In the genomic region with DNA sequence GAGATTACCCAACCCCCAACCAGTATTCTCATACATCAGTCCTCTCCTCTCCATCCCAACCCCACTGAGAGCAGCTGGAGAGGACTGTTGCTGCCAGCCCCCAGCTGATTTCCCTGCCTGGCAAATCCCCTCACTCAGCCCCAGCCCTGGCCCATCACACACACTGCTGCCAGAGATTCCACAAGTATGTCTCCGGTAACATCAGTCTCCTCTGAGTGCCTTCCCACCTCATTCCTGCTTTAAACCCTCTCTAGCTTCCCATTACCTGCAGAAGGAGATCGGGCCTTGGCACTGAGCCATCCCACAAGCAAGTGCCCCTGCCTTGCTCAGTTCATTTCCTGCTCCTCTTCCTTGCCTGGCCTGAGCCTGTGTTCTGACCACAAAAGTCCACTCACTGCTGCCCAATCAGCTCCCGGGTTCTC, we compare ENCODE assay signal across 11 cellular contexts. TPM values are rescaled to one million over a fixed set of nuclear protein-coding genes. Genes with fewer than 3 reads are reported as not detected.
DNase-seq lines count a peak whose midpoint lies in the region; ATAC-seq, FAIRE-seq and TF ChIP-seq lines count a peak whose summit lies in the region.
"Had no signal": no experiment of that assay in that cellular context is flagged by ENCODE, and none has a peak within 500 bp of the region (broad histone marks: within the 10 kb centered on the region; RNA-seq: fewer than 3 reads in every experiment).

No MANE protein-coding gene starts in this region.

- no peaks in the 10 kb centered on the region for H3K9me3 Mint-ChIP-seq in H9

- H3K56ac ChIP-seq in H9 (ENCODE audit: insufficient read length, low read depth, low read length) = no peak overlapping the region

- H3K4me1 ChIP-seq in H9 (ENCODE audit: insufficient read depth, low read length) (no peaks in the 10 kb centered on the region), heart right ventricle (peaks cover 0 to 36% (median 28%) of the 10 kb centered on the region in 9 donors), small intestine (ENCODE audit: control insufficient read depth in 2 of 2, insufficient read depth in 1 of 2, low read depth in 1 of 2, low read length in 1 of 2) (peaks cover 0 to 14% of the 10 kb centered on the region in 2 donors)

- no peak overlapping the region for H2AFZ ChIP-seq in H9 (ENCODE audit: low read length)

- H2BK15ac ChIP-seq in H9 (ENCODE audit: low read depth, low read length) = no peak overlapping the region

- peaks cover 17 to 22% of the 10 kb centered on the region in 2 experiments for H3K4me1 Mint-ChIP-seq in H9

- H3K4ac ChIP-seq in H9 (ENCODE audit: low read depth, low read length) = no peak overlapping the region

- no peaks in the 10 kb centered on the region for H3K79me2 ChIP-seq in H9 (ENCODE audit: insufficient read depth, low read length)

- H3K9me3 ChIP-seq in H9 (ENCODE audit: control insufficient read depth, low read depth, low read length) = no peaks in the 10 kb centered on the region
- no peaks in the 10 kb centered on the region for H3K9me3 ChIP-seq in heart right ventricle
- no peaks in the 10 kb centered on the region for H3K9me3 ChIP-seq in small intestine (ENCODE audit: control insufficient read depth, low read depth)
- H3K9me3 ChIP-seq: adrenal gland had no signal

- no peak overlapping the region for H3K18ac ChIP-seq in H9 (ENCODE audit: insufficient read length, low read depth, low read length)

- H4K20me1 ChIP-seq in H9 (ENCODE audit: control insufficient read depth, insufficient read depth, insufficient read length) = no peaks in the 10 kb centered on the region

- no peak overlapping the region for H3K23ac ChIP-seq in H9 (ENCODE audit: insufficient read length, low read depth, low read length)

- H2AK5ac ChIP-seq in H9 (ENCODE audit: insufficient read length, low read length) = no peak overlapping the region

- H3K27me3 Mint-ChIP-seq in H9 (ENCODE audit: low read depth) = no peaks in the 10 kb centered on the region; the same call in 1 of the 2 replicates

- H3K4me3 Mint-ChIP-seq in H9 = no peak overlapping the region

- H3K4me2 ChIP-seq in H9 (ENCODE audit: insufficient read depth, insufficient read length, low read length) = no peak overlapping the region

- no peak overlapping the region for H3K9ac ChIP-seq in H9 (ENCODE audit: extremely low read depth, insufficient read length, low read length)

- FAIRE-seq in small intestine (lab: Jason Lieb, UNC) = no peak
- FAIRE-seq: GM18507 had no signal

- H4K5ac ChIP-seq in H9 (ENCODE audit: insufficient read length, low read depth, low read length) = no peak overlapping the region

- no peak overlapping the region for H2BK5ac ChIP-seq in H9 (ENCODE audit: insufficient read length, low read length)

- no peak overlapping the region for H2BK120ac ChIP-seq in H9 (ENCODE audit: low read depth, low read length, poor library complexity, severe bottlenecking)

- no peak overlapping the region; the same call in 1 of the 2 replicates for H3K14ac ChIP-seq in H9 (ENCODE audit: insufficient read depth, low read length)

- TF ChIP-seq CTCF in H9 (conservative IDR thresholded peaks at IDR 0.05) (no peak), heart right ventricle (IDR thresholded peaks at IDR 0.05) (no peak), omental fat pad (IDR thresholded peaks at IDR 0.05) (no peak)

- H3K36me3 ChIP-seq in heart right ventricle (peaks cover 0 to 27% (median 6%) of the 10 kb centered on the region in 9 donors), small intestine (ENCODE audit: control insufficient read depth in 2 of 2, insufficient read depth in 2 of 2, low read length in 2 of 2) (no peaks in the 10 kb centered on the region)
- H3K36me3 ChIP-seq: adrenal gland had no signal

- H3K79me1 ChIP-seq in H9 (ENCODE audit: insufficient read depth, low read depth, low read length, poor library complexity, severe bottlenecking) = no peaks in the 10 kb centered on the region

- H4K91ac ChIP-seq in H9 (ENCODE audit: insufficient read length, low read depth, low read length) = no peak overlapping the region

- peaks cover 0 to 7% (median 7%) of the 10 kb centered on the region in 3 experiments; a peak in 5 of 7 replicates for H3K36me3 Mint-ChIP-seq in H9 (ENCODE audit: insufficient read depth in 1 of 3, low read depth in 3 of 3)

- intact Hi-C loops in heart right ventricle (cut with DNase I) = no loop called here

- no peaks in the 10 kb centered on the region for H3K23me2 ChIP-seq in H9 (ENCODE audit: insufficient read length, low read depth, low read length, poor library complexity, severe bottlenecking)

- no peak overlapping the region for H2BK12ac ChIP-seq in H9 (ENCODE audit: insufficient read length, low read depth, low read length)

- no peak overlapping the region for H3K4me3 ChIP-seq in heart right ventricle
- no peak overlapping the region for H3K4me3 ChIP-seq in small intestine (ENCODE audit: low read depth in 1 of 2, low read length in 2 of 2)
- H3K4me3 ChIP-seq: adrenal gland had no signal

- peak overlapping the region in 2 of 3 experiments; percentile 36 to 49; a peak in 3 of 7 replicates for H3K27ac Mint-ChIP-seq in H9

- H3K27me3 ChIP-seq in H9 (ENCODE audit: insufficient read depth, low read length) = no peaks in the 10 kb centered on the region
- no peaks in the 10 kb centered on the region for H3K27me3 ChIP-seq in heart right ventricle
- H3K27me3 ChIP-seq in small intestine (ENCODE audit: control insufficient read depth in 2 of 2, insufficient read depth in 2 of 2, low read length in 2 of 2) = no peaks in the 10 kb centered on the region
- H3K27me3 ChIP-seq: adrenal gland had no signal

- no peak for DNase-seq in H9
- DNase-seq in heart right ventricle = no peak
- DNase-seq in small intestine = peak; percentile 19
- no peak for DNase-seq in NCI-H1048 (lab: John Stamatoyannopoulos, UW)
- DNase-seq in omental fat pad (ENCODE audit: low spot score) = no peak
- no peak for DNase-seq in RKO (ENCODE audit: low spot score)
- DNase-seq: adrenal gland, SIG-M5 had no signal

- H3T11ph ChIP-seq in H9 (ENCODE audit: low read length) = no peak overlapping the region

- H2BK20ac ChIP-seq in H9 (ENCODE audit: low read depth, low read length, poor library complexity, severe bottlenecking) = no peak overlapping the region

- H3K27ac ChIP-seq in H9 (ENCODE audit: insufficient read length, low read depth, low read length) (no peak overlapping the region), heart right ventricle (peak overlapping the region in 8 of 10 donors; percentile 15 to 68 (median 46)), small intestine (ENCODE audit: low read depth in 1 of 2, low read length in 1 of 2) (peak overlapping the region; percentile 24 to 80)

- ATAC-seq in SK-N-SH treated with all-trans-retinoic acid at 6 μM for 48 hours (peak; percentile 36), heart right ventricle (peak in 5 of 8 donors; percentile 16 to 44 (median 36)), GM18873 (IDR thresholded peaks at IDR 0.05; ENCODE audit: low FRiP score, unreplicated experiment) (no peak), omental fat pad (ENCODE audit: low FRiP score) (no peak)

- no peak overlapping the region for H4K8ac ChIP-seq in H9 (replicated peaks; ENCODE audit: insufficient read length, low read depth, low read length)

- WGBS in H9 (ENCODE audit: extremely low coverage, insufficient read length, low lambda C conversion rate) = no CpG with 5 or more reads among the region's 3 CpGs
- WGBS in heart right ventricle, 2 donors = 55 to 57% methylated on average over 3 of the region's 3 CpGs
- WGBS in small intestine, 3 donors = 51 to 66% (median 57%) methylated on average over 3 of the region's 3 CpGs

TF ChIP-seq in SK-N-SH treated with all-trans-retinoic acid at 6 μM for 48 hours, 23 proteins besides CTCF, POLR2A, EP300 and RAD21:
- TF ChIP-seq ESRRG (CRISPR knock-in tag; IDR thresholded peaks at IDR 0.05) (no peak), RARB (CRISPR knock-in tag; IDR thresholded peaks at IDR 0.05) (no peak), ZNF565 (CRISPR knock-in tag; conservative IDR thresholded peaks at IDR 0.05; ENCODE audit: low read depth) (no peak), ZNF70 (CRISPR knock-in tag; IDR thresholded peaks at IDR 0.05) (no peak), ZC3H10 (CRISPR knock-in tag; IDR thresholded peaks at IDR 0.05) (no peak), TOX (CRISPR knock-in tag; IDR thresholded peaks at IDR 0.05; ENCODE audit: borderline replicate concordance) (no peak), ARNTL (CRISPR knock-in tag; IDR thresholded peaks at IDR 0.05; ENCODE audit: borderline replicate concordance, low read depth) (no peak), ISL1 (CRISPR knock-in tag; IDR thresholded peaks at IDR 0.05) (no peak)

RNA-seq across cellular contexts. Expression of gene ZFP36L2, which starts 50.6 kb away (rescaled TPM):
- total RNA-seq in H9 (2021) (105 and 110 TPM in 2 replicates), heart right ventricle (10 to 100 TPM; 34.4 to 69.6 (median 42.3) TPM), omental fat pad (100 to 1,000 TPM in 1 of 4 donors, 10 to 100 TPM in 3; 93.9 to 141 (median 95.4) TPM)
- polyA plus RNA-seq in heart right ventricle (10 to 100 TPM; 26.8 to 53.2 TPM), small intestine (10 to 100 TPM; 62.1 to 98.9 (median 98.8) TPM)

Comparison
In these comparisons a context has a peak if more than half of its experiments do, and no peak if none do; other contexts are left out.
1. ATAC-seq: peak in SK-N-SH treated with all-trans-retinoic acid at 6 μM for 48 hours (single experiment) and heart right ventricle (5 of 8); none in GM18873 (single experiment) and omental fat pad (single experiment).